ENCODE assay signal across 8 cellular contexts in the genomic region with DNA sequence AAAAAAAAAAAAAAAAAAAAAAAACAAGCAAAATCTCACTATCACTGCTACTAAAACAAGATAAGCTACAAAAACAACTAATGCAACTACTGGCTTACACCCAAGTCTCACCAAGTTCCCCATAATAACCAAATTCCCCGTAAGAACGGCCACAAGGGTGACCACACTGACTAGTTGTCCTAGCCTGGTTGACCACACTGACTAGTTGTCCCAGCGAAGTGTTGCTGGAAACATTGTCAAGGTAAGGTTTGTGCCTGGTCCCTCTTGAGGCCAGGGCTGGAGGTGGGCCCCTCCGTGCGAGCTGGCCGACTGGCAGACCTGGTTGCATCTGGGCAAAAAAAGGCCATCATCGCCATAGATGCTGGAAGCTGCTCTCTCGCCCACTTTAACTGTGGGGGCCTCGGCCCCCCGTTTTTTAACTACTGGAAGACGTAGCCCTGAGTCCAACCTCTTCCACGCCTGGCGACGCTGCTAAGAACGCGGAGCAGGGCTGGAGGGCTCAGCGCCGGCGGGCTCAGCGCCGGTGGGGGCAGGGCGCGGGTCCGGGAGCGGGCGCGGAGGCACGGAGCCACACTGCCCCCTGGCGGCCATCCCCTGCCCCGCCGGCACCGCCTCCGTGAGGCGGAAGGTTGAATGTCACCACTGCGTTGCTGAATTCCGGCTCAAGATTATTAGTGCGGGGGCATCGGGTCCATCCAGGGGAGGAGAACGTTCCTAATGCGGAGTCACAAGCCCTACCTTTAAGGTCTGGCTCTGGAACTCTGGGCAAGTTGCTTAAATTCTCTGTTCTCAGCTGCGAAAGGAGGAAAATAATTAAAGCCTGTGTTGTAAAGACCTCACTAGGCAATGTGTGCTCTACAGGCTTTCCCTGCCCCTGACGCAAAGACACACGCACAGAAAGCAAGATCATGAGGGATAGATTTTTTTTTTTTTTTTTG.
DNase-seq lines count a peak whose midpoint lies in the region; ATAC-seq and TF ChIP-seq lines count a peak whose summit lies in the region.

No MANE protein-coding gene starts in this region.

- CTCF ChIA-PET in A673 (lab: Charles Lee): interaction anchor here (0.6 to 1.4 kb wide), 3 partner anchors 491 to 1914 kb away, joined by 4 to 8 read pairs (median 5); no protein-coding TSS in a partner anchor

- H3K27ac Mint-ChIP-seq in endodermal cell: peak overlapping the region; percentile 64

- intact Hi-C loops in A673 (cut with micrococcal nuclease; ENCODE audit: unreplicated experiment): loop anchor here (5.0 kb wide), 4 partner anchors 491 to 1551 kb away; a partner anchor contains a TSS

- H3K9me3 Mint-ChIP-seq in endodermal cell: peaks cover 5% of the 10 kb centered on the region

- no peak overlapping the region for H3K27ac ChIP-seq in A673 (ENCODE audit: low read depth, low read length, poor library complexity, severe bottlenecking)
- no peak overlapping the region for H3K27ac ChIP-seq in endodermal cell (ENCODE audit: low read depth, low read length)
- peak overlapping the region; percentile 82 for H3K27ac ChIP-seq in mesodermal cell (ENCODE audit: low read depth, low read length, severe bottlenecking)

- H3K27me3 Mint-ChIP-seq in endodermal cell (ENCODE audit: insufficient read depth): peaks cover 49% of the 10 kb centered on the region

- POLR2A ChIA-PET in A673 (lab: Charles Lee; ENCODE audit: low non-redundant PET): interaction anchor here (0.6 kb wide), 1 partner anchor 1050 kb away, joined by 20 read pairs; no protein-coding TSS in a partner anchor

- ATAC-seq in GM18519 (IDR thresholded peaks at IDR 0.05; ENCODE audit: low FRiP score, unreplicated experiment) (peak; percentile 78), HG03439 (IDR thresholded peaks at IDR 0.05; ENCODE audit: unreplicated experiment) (peak; percentile 73)

- H3K9ac ChIP-seq in endodermal cell (ENCODE audit: extremely low read depth, low read length, poor library complexity, severe bottlenecking): no peak overlapping the region

- H3K36me3 ChIP-seq in A673 (ENCODE audit: insufficient read depth, low read length, poor library complexity, severe bottlenecking) (no peaks in the 10 kb centered on the region), endodermal cell (ENCODE audit: control insufficient read depth, insufficient read depth, low read length) (no peaks in the 10 kb centered on the region), mesodermal cell (ENCODE audit: control insufficient read depth, insufficient read depth, low read length) (no peaks in the 10 kb centered on the region)

- H3K4me3 ChIP-seq in A673 (ENCODE audit: low read depth, low read length, poor library complexity, severe bottlenecking): peak overlapping the region; percentile 23
- peak overlapping the region; percentile 59 for H3K4me3 ChIP-seq in endodermal cell (ENCODE audit: low read length)
- peak overlapping the region; percentile 16 for H3K4me3 ChIP-seq in mesodermal cell (ENCODE audit: extremely low read depth, insufficient read depth, low read length, poor library complexity, severe bottlenecking)

- no peaks in the 10 kb centered on the region for H3K9me3 ChIP-seq in A673 (ENCODE audit: low read depth, low read length, poor library complexity, severe bottlenecking)
- no peaks in the 10 kb centered on the region for H3K9me3 ChIP-seq in endodermal cell (ENCODE audit: control insufficient read depth, low read length)
- H3K9me3 ChIP-seq in mesodermal cell (ENCODE audit: control insufficient read depth, low read length): peaks cover 4% of the 10 kb centered on the region

- H3K36me3 Mint-ChIP-seq in endodermal cell (ENCODE audit: low read depth): no peaks in the 10 kb centered on the region

- peak; percentile 77 for DNase-seq in A673 (ENCODE audit: low spot score)
- DNase-seq in NOMO-1 treated with DMSO at 0.1 percent for 48 hours (lab: John Stamatoyannopoulos, UW; ENCODE audit: unreplicated experiment): peak; percentile 66
- DNase-seq in activated CD8-positive, alpha-beta memory T cell treated with anti-CD3 and anti-CD28 coated beads, Interleukin-2, amount 50 U/mL, for 24 hours (ENCODE audit: extremely low read depth): peak; percentile 52
- DNase-seq in endodermal cell: peak; percentile 94
- DNase-seq in stimulated activated CD8-positive, alpha-beta memory T cell treated with anti-CD3 and anti-CD28 coated beads, Interleukin-15, amount 100 ng/mL, for 1 hour (ENCODE audit: low read depth): peak; percentile 62

- BruUV-seq in A673 (replicated peaks; lab: Mats Ljungman, UMichigan): no TSS peak

- TF ChIP-seq CTCF in A673 (conservative IDR thresholded peaks at IDR 0.05; ENCODE audit: low read depth, low read length) (peak; percentile 89), endodermal cell (conservative IDR thresholded peaks at IDR 0.05) (peak; percentile 99)

- H3K4me1 Mint-ChIP-seq in endodermal cell: peaks cover 30% of the 10 kb centered on the region

- WGBS in endodermal cell (ENCODE audit: insufficient coverage in 1 of 2, insufficient read length in 1 of 2), 2 experiments: 13 to 17% methylated on average over 27 to 43 of the region's 43 CpGs
- WGBS in mesodermal cell (ENCODE audit: insufficient coverage in 2 of 2), 2 experiments: 10 to 12% methylated on average over 33 to 40 of the region's 43 CpGs

- H3K4me1 ChIP-seq in A673 (ENCODE audit: insufficient read depth, low read length, poor library complexity, severe bottlenecking) (no peaks in the 10 kb centered on the region), endodermal cell (ENCODE audit: control insufficient read depth, insufficient read depth, low read length) (peaks cover 2% of the 10 kb centered on the region), mesodermal cell (ENCODE audit: control insufficient read depth, insufficient read depth, low read length, poor library complexity, severe bottlenecking) (peaks cover 17% of the 10 kb centered on the region)

- H3K27me3 ChIP-seq in A673 (replicated peaks; ENCODE audit: insufficient read depth, low read depth, low read length, poor library complexity) (peaks cover 4% of the 10 kb centered on the region), endodermal cell (ENCODE audit: control insufficient read depth, insufficient read depth, low read length, poor library complexity, severe bottlenecking) (no peaks in the 10 kb centered on the region)

- H3K4me3 Mint-ChIP-seq in endodermal cell: peak overlapping the region; percentile 50
